ENCODE assay signal across 19 cellular contexts in the genomic region with DNA sequence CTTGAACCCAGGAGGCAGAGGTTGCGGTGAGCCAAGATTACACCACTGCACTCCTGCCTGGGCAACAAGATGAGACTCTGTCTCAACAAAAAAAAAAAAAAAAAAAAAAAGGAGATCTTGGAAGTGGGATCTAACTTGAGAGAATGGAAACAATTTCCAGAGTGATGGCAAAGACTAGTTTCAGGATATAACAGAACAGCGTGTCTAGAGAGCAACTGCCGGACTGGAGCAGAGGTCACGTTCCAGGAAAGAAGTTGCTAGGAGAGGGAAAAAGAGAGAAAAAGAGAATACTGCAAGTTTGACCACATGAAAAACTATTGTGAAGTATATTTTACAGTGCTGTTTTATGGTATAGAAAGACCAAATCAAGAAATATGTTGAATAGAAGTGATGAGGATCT.
DNase-seq lines count a peak whose midpoint lies in the region; ATAC-seq, FAIRE-seq and TF ChIP-seq lines count a peak whose summit lies in the region.
"Had no signal": no experiment of that assay in that cellular context is flagged by ENCODE, and none has a peak within 500 bp of the region (broad histone marks: within the 10 kb centered on the region; RNA-seq: fewer than 3 reads in every experiment).

No MANE protein-coding gene starts in this region.

- H3K36me3 Mint-ChIP-seq in astrocyte (ENCODE audit: low read depth, unreplicated experiment) (peaks cover 7% of the 10 kb centered on the region), nephron progenitor cell (ENCODE audit: low read depth) (peaks cover 43% of the 10 kb centered on the region)

- H3K9me3 ChIP-seq in heart left ventricle = no peaks in the 10 kb centered on the region
- H3K9me3 ChIP-seq in astrocyte (ENCODE audit: insufficient read depth, low read depth, low read length) = no peaks in the 10 kb centered on the region
- H3K9me3 ChIP-seq in endothelial cell of umbilical vein (replicated peaks; ENCODE audit: control insufficient read depth, insufficient read depth, low read length) = no peaks in the 10 kb centered on the region
- H3K9me3 ChIP-seq: HAP-1 had no signal

- peaks cover 0 to 7% (median 0%) of the 10 kb centered on the region in 12 donors for H3K4me1 ChIP-seq in heart left ventricle
- peaks cover 7% of the 10 kb centered on the region for H3K4me1 ChIP-seq in astrocyte (ENCODE audit: insufficient read depth, low read length)
- peaks cover 14% of the 10 kb centered on the region for H3K4me1 ChIP-seq in endothelial cell of umbilical vein (ENCODE audit: control insufficient read depth, extremely low read depth, insufficient read depth, low read length)

- WGBS in heart left ventricle, 4 donors = 90 to 97% (median 94%) methylated on average over 4 of the region's 4 CpGs

- H3K9me1 ChIP-seq in endothelial cell of umbilical vein (replicated peaks; ENCODE audit: control insufficient read depth, extremely low read depth, insufficient read depth, low read length) = no peaks in the 10 kb centered on the region

- peak; percentile 23 for DNase-seq in left cardiac atrium
- DNase-seq in heart left ventricle = no peak
- DNase-seq in astrocyte (ENCODE audit: low read depth) = no peak
- DNase-seq in endothelial cell of umbilical vein (ENCODE audit: low read depth, low spot score) = peak; percentile 24
- no peak for DNase-seq in nephron progenitor cell
- no peak for DNase-seq in NCI-H774 (lab: John Stamatoyannopoulos, UW)
- no peak for DNase-seq in NK-92 treated with Interleukin-12 subunit alpha and Interleukin-12 subunit beta, amount 100 ng/mL, for 24 hours (lab: John Stamatoyannopoulos, UW)
- DNase-seq: C1 segment of cervical spinal cord; Calu3; CD4-positive, alpha-beta memory T cell; COR-L47; DMS53; DMS79 treated with DMSO at 0.1 percent for 48 hours; GF-D8; HFFc6 had no signal

- POLR2A ChIA-PET in endothelial cell of umbilical vein (lab: Charles Lee) = no interaction called here

- peaks cover 7% of the 10 kb centered on the region for H3K4me1 Mint-ChIP-seq in astrocyte (ENCODE audit: low read depth, unreplicated experiment)
- no peaks in the 10 kb centered on the region for H3K4me1 Mint-ChIP-seq in nephron progenitor cell

- H2AFZ ChIP-seq in astrocyte (ENCODE audit: low read depth, low read length) = no peak overlapping the region
- H2AFZ ChIP-seq in endothelial cell of umbilical vein (ENCODE audit: low read depth, low read length) = no peak overlapping the region
- H2AFZ ChIP-seq: GM23338 had no signal

- H3K9ac ChIP-seq in astrocyte (ENCODE audit: low read length) (no peak overlapping the region), endothelial cell of umbilical vein (replicated peaks; ENCODE audit: extremely low read depth, insufficient read depth, low read length) (no peak overlapping the region)

- H3K4me3 Mint-ChIP-seq in astrocyte (ENCODE audit: unreplicated experiment) = peak overlapping the region; percentile 3
- no peak overlapping the region for H3K4me3 Mint-ChIP-seq in nephron progenitor cell
- H3K4me3 Mint-ChIP-seq: CD4-positive, alpha-beta memory T cell; GM23338; HFFc6 had no signal

- CTCF ChIA-PET in endothelial cell of umbilical vein (lab: Charles Lee) = interaction anchor here (7.0 kb wide), 1 partner anchor 213 kb away, joined by 356 read pairs; no protein-coding TSS in a partner anchor

- H3K4me2 ChIP-seq in astrocyte (ENCODE audit: low read length) (no peak overlapping the region), endothelial cell of umbilical vein (ENCODE audit: insufficient read depth, low read length) (no peak overlapping the region)
- H3K4me2 ChIP-seq: GM23338 had no signal

- H3K9me3 Mint-ChIP-seq in astrocyte (ENCODE audit: unreplicated experiment) (no peaks in the 10 kb centered on the region), nephron progenitor cell (no peaks in the 10 kb centered on the region)
- H3K9me3 Mint-ChIP-seq: CD4-positive, alpha-beta memory T cell; GM23338; HFFc6 had no signal

- ATAC-seq in left cardiac atrium (no peak), heart left ventricle (no peak)
- ATAC-seq: GM23338 had no signal

- FAIRE-seq in astrocyte (lab: Jason Lieb, UNC) (no peak), endothelial cell of umbilical vein (lab: Jason Lieb, UNC) (no peak)
- FAIRE-seq: GM12891, GM18507 had no signal

- peaks cover 0 to 71% (median 33%) of the 10 kb centered on the region in 9 donors for H3K36me3 ChIP-seq in heart left ventricle
- peaks cover 2% of the 10 kb centered on the region for H3K36me3 ChIP-seq in astrocyte (ENCODE audit: insufficient read depth, low read length)
- no peaks in the 10 kb centered on the region for H3K36me3 ChIP-seq in endothelial cell of umbilical vein (ENCODE audit: control insufficient read depth in 2 of 2, extremely low read depth in 1 of 2, insufficient read depth in 2 of 2, low read length in 2 of 2)
- H3K36me3 ChIP-seq: HAP-1 had no signal

- H3K27ac ChIP-seq in heart left ventricle (no peak overlapping the region), astrocyte (ENCODE audit: low read depth, low read length) (no peak overlapping the region), endothelial cell of umbilical vein (ENCODE audit: insufficient read depth, low read depth, low read length) (no peak overlapping the region)

- TF ChIP-seq POLR2A in heart left ventricle (IDR thresholded peaks at IDR 0.05) (no peak), endothelial cell of umbilical vein (IDR thresholded peaks at IDR 0.05; ENCODE audit: low read depth, low read length) (no peak)

- H3K27me3 Mint-ChIP-seq in astrocyte (ENCODE audit: low read depth, unreplicated experiment) (no peaks in the 10 kb centered on the region), nephron progenitor cell (ENCODE audit: low read depth, poor library complexity) (no peaks in the 10 kb centered on the region)
- H3K27me3 Mint-ChIP-seq: CD4-positive, alpha-beta memory T cell had no signal

- intact Hi-C loops in left cardiac atrium (cut with DNase I) (loop anchor here in 1 of 2 donors (5.0 kb wide), 1 partner anchor 483 kb away; no protein-coding TSS in a partner anchor), heart left ventricle (cut with DNase I) (loop anchor here in 6 of 10 donors (5.0 to 10.0 kb wide), 5 partner anchors 147 to 483 kb away; no protein-coding TSS in a partner anchor), endothelial cell of umbilical vein (cut with micrococcal nuclease) (no loop called here)

- H3K79me2 ChIP-seq in astrocyte (ENCODE audit: insufficient read depth, low read length) (no peaks in the 10 kb centered on the region), endothelial cell of umbilical vein (ENCODE audit: control insufficient read depth, insufficient read depth, low read length) (no peaks in the 10 kb centered on the region)

- no peaks in the 10 kb centered on the region for H3K27me3 ChIP-seq in heart left ventricle
- no peaks in the 10 kb centered on the region for H3K27me3 ChIP-seq in astrocyte (ENCODE audit: insufficient read depth, low read length)
- H3K27me3 ChIP-seq in endothelial cell of umbilical vein (ENCODE audit: control insufficient read depth in 2 of 2, insufficient read depth in 2 of 2, low read length in 2 of 2) = no peaks in the 10 kb centered on the region

- no TSS peak for BruUV-seq in endothelial cell of umbilical vein (replicated peaks; lab: Mats Ljungman, UMichigan)

- dilution Hi-C loops in endothelial cell of umbilical vein (cut with MboI; ENCODE audit: extremely low pct_ligation_motif_present, low sequenced_read_pairs) = no loop called here

- TF ChIP-seq CTCF in heart left ventricle (IDR thresholded peaks at IDR 0.05) (no peak), astrocyte (IDR thresholded peaks at IDR 0.05; ENCODE audit: insufficient read depth, low read depth, low read length) (no peak), endothelial cell of umbilical vein (IDR thresholded peaks at IDR 0.05; ENCODE audit: extremely low read depth in 1 of 2, insufficient read depth in 1 of 2, low read depth in 1 of 2, low read length in 2 of 2) (no peak), nephron progenitor cell (IDR thresholded peaks at IDR 0.05) (no peak)

- H3K4me3 ChIP-seq in heart left ventricle (no peak overlapping the region), astrocyte (ENCODE audit: insufficient read depth, low read depth, low read length) (no peak overlapping the region), endothelial cell of umbilical vein (replicated peaks in 1 of 3; ENCODE audit: insufficient read depth in 1 of 3, low read depth in 1 of 3, low read length in 3 of 3) (no peak overlapping the region)
- H3K4me3 ChIP-seq: GM23338, HAP-1 had no signal

- H4K20me1 ChIP-seq in astrocyte (ENCODE audit: insufficient read depth, low read length) (no peaks in the 10 kb centered on the region), endothelial cell of umbilical vein (replicated peaks; ENCODE audit: control insufficient read depth, extremely low read depth, insufficient read depth, low read length) (no peaks in the 10 kb centered on the region)

- no peak overlapping the region for H3K27ac Mint-ChIP-seq in astrocyte (ENCODE audit: unreplicated experiment)
- peak overlapping the region; percentile 4 for H3K27ac Mint-ChIP-seq in nephron progenitor cell
- H3K27ac Mint-ChIP-seq: CD4-positive, alpha-beta memory T cell; GM23338; HFFc6 had no signal

TF ChIP-seq in endothelial cell of umbilical vein, 7 proteins besides CTCF, POLR2A, EP300 and RAD21:
- TF ChIP-seq, protein P1, sequence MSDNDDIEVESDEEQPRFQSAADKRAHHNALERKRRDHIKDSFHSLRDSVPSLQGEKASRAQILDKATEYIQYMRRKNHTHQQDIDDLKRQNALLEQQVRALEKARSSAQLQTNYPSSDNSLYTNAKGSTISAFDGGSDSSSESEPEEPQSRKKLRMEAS (IDR thresholded peaks at IDR 0.05; ENCODE audit: insufficient read depth, insufficient read length) = no peak
- TF ChIP-seq GATA2 (IDR thresholded peaks at IDR 0.05; ENCODE audit: insufficient read depth, insufficient read length, low read depth, low read length) (no peak), POLR2AphosphoS5 (IDR thresholded peaks at IDR 0.05; ENCODE audit: insufficient read depth, low read depth, low read length) (no peak), EZH2 (IDR thresholded peaks at IDR 0.05; ENCODE audit: borderline replicate concordance, low read depth, low read length, severe bottlenecking) (no peak), MYC (IDR thresholded peaks at IDR 0.05; ENCODE audit: low read depth, low read length) (no peak), JUN (IDR thresholded peaks at IDR 0.05; ENCODE audit: borderline replicate concordance, insufficient read depth, insufficient read length, low read depth) (no peak), FOS (IDR thresholded peaks at IDR 0.05; ENCODE audit: borderline replicate concordance, insufficient read depth, low read length) (no peak)

Comparison
In these comparisons a context has a peak if more than half of its experiments do, and no peak if none do; other contexts are left out.
1. DNase-seq: peak in left cardiac atrium (single experiment) and endothelial cell of umbilical vein (single experiment); none in heart left ventricle (0 of 5), astrocyte (single experiment), nephron progenitor cell (single experiment), NCI-H774 (single experiment) and NK-92 treated with Interleukin-12 subunit alpha and Interleukin-12 subunit beta, amount 100 ng/mL, for 24 hours (single experiment).